27 cellular contexts compared by ENCODE assay signal in genomic region chr11:25991476-25991875, GRCh38.
"Had no signal": no experiment of that assay in that cellular context is flagged by ENCODE, and none has a peak within 500 bp of the region (broad histone marks: within the 10 kb centered on the region; RNA-seq: fewer than 3 reads in every experiment).

No MANE protein-coding gene starts in this region.

- H3K4me1 ChIP-seq: colonic mucosa, gastrocnemius medialis, heart right ventricle, left lung, lower lobe of right lung had no signal

- H3K4me3 ChIP-seq: colonic mucosa, esophagus squamous epithelium, gastrocnemius medialis, heart right ventricle, left lung, lower lobe of right lung, mucosa of descending colon had no signal

- DNase-seq: colonic mucosa; cortex of kidney; effector CD8-positive, alpha-beta T cell; effector memory CD8-positive, alpha-beta T cell; endodermal cell; erythroblast; esophagus squamous epithelium; foreskin fibroblast; foreskin melanocyte; gastrocnemius medialis; glutamatergic neuron; head of caudate nucleus; heart right ventricle; hippocampal formation; immature natural killer cell; islet precursor cell; kidney; kidney glomerular epithelial cell; left lung; left ventricle myocardium superior; lower lobe of right lung; mesenchymal stem cell; mucosa of descending colon; naive B cell; naive thymus-derived CD8-positive, alpha-beta T cell had no signal

- H3K27me3 ChIP-seq: colonic mucosa, esophagus squamous epithelium, gastrocnemius medialis, heart right ventricle, left lung had no signal

- H3K27ac ChIP-seq: colonic mucosa, epithelial cell of prostate, esophagus squamous epithelium, gastrocnemius medialis, heart right ventricle, left lung, lower lobe of right lung had no signal

- H3K36me3 ChIP-seq: colonic mucosa, esophagus squamous epithelium, gastrocnemius medialis, heart right ventricle, left lung, lower lobe of right lung had no signal

- H3K9me3 ChIP-seq: colonic mucosa, esophagus squamous epithelium, gastrocnemius medialis, heart right ventricle, left lung, lower lobe of right lung, mucosa of descending colon had no signal

- ATAC-seq: effector memory CD8-positive, alpha-beta T cell; esophagus mucosa; gastrocnemius medialis; heart right ventricle; left lung; left ventricle myocardium superior; lower lobe of right lung; mucosa of descending colon; naive thymus-derived CD8-positive, alpha-beta T cell had no signal
